8 cellular contexts compared by ENCODE assay signal in the genomic region with DNA sequence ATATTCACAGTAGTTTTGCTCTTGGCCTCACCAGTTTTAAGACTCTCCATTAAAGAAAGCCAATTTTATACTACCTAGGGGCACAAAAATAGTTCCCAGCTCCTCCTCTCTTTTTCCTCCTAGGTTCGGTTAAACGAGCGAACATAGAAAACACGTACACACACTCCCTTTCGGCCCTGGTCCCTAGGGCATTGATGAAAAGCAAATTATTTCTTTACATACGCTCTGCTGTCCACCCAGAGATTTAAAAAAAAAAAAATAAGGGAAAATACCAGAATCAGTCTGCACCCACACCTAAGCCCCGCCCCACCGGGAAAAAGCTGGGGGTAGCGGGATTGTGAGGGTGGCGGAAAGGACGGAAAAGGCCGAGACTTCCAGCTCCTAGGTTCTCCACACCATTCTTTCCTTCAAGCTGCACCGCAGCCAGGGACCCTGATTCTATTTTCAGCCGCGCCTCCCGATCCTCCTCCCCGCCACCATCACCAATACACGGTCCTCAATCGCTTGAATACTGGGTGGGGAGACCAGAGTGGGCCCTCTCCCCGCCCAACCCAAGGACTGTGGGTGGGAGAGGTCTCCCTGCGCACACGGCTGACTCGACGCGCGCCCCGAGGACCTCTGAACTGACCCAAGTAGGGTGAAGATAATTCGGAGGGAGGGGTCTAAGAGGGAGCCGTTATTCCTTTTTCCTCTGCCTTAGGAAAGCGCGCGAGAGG. TPM values are rescaled to one million over a fixed set of nuclear protein-coding genes. Genes with fewer than 3 reads are reported as not detected.
DNase-seq lines count a peak whose midpoint lies in the region; ATAC-seq and TF ChIP-seq lines count a peak whose summit lies in the region.

No MANE protein-coding gene starts in this region.

- no peaks in the 10 kb centered on the region for H3K9me3 Mint-ChIP-seq in chondrocyte (ENCODE audit: low read depth)

- peak overlapping the region; percentile 100 for H3K27ac Mint-ChIP-seq in chondrocyte (ENCODE audit: unreplicated experiment)

- H3K9me3 ChIP-seq in suprapubic skin = no peaks in the 10 kb centered on the region

- H3K4me1 Mint-ChIP-seq in chondrocyte (ENCODE audit: low read depth) = peaks cover 36% of the 10 kb centered on the region

- peak; percentile 2 for ATAC-seq in HG03432 (IDR thresholded peaks at IDR 0.05; ENCODE audit: unreplicated experiment)

- intact Hi-C loops in lower leg skin (cut with DNase I; ENCODE audit: low total_unique reads) = no loop called here

- H3K27me3 ChIP-seq in suprapubic skin = no peaks in the 10 kb centered on the region

- no peaks in the 10 kb centered on the region for H3K36me3 ChIP-seq in suprapubic skin

- POLR2A ChIA-PET in RWPE1 (lab: Yijun Ruan, JAX; ENCODE audit: low non-redundant PET) = no interaction called here

- in situ Hi-C loops in GM13976 (cut with MboI; ENCODE audit: low sequenced_read_pairs, unreplicated experiment) = no loop called here

- H3K36me3 Mint-ChIP-seq in chondrocyte (ENCODE audit: low read depth) = no peaks in the 10 kb centered on the region

- H3K4me3 ChIP-seq in AG09309 (ENCODE audit: control insufficient read depth, low read depth, low read length) (peak overlapping the region; percentile 95), lower leg skin (ENCODE audit: low read depth, poor library complexity, severe bottlenecking) (peak overlapping the region; percentile 97), suprapubic skin (peak overlapping the region; percentile 86)

- H3K27ac ChIP-seq in RWPE1 = peak overlapping the region; percentile 93
- peak overlapping the region; percentile 94 for H3K27ac ChIP-seq in suprapubic skin

- WGBS in lower leg skin, 2 donors = 0 to 1% methylated on average over 32 of the region's 32 CpGs
- WGBS in suprapubic skin = 0% methylated on average over 32 of the region's 32 CpGs

- CTCF ChIA-PET in RWPE1 (lab: Yijun Ruan, JAX) = interaction anchor here (0.6 kb wide), 1 partner anchor 260 kb away, joined by 3 read pairs; no protein-coding TSS in a partner anchor

- H3K27me3 Mint-ChIP-seq in chondrocyte (ENCODE audit: low read depth) = no peaks in the 10 kb centered on the region

- H3K4me3 Mint-ChIP-seq in chondrocyte (ENCODE audit: unreplicated experiment) = peak overlapping the region; percentile 100

- DNase-seq in AG09309 (ENCODE audit: low read depth) (no peak), GM13976 (ENCODE audit: low spot score) (peak; percentile 42), RWPE1 (ENCODE audit: low spot score) (peak; percentile 26), chondrocyte (ENCODE audit: low spot score) (no peak), lower leg skin (ENCODE audit: low spot score in 2 of 2) (peak; percentile 26 to 86), suprapubic skin (ENCODE audit: low spot score in 2 of 2) (peak in 1 of 2 donors; percentile 71), SKM-1 treated with dmso at 0.1 percent for 144 hours (lab: John Stamatoyannopoulos, UW; ENCODE audit: unreplicated experiment) (no peak)

- H3K4me1 ChIP-seq in suprapubic skin = peaks cover 14% of the 10 kb centered on the region

- TF ChIP-seq POLR2A in lower leg skin (IDR thresholded peaks at IDR 0.05) (no peak), suprapubic skin (IDR thresholded peaks at IDR 0.05) (no peak)

- TF ChIP-seq CTCF in AG09309 (IDR thresholded peaks at IDR 0.05; ENCODE audit: control insufficient read depth, insufficient read depth, low read depth, low read length, missing control alignments) = no peak
- no peak for TF ChIP-seq CTCF in GM13976 (IDR thresholded peaks at IDR 0.05; ENCODE audit: borderline replicate concordance, control extremely low read depth, extremely low read depth, insufficient read depth, missing control alignments)
- TF ChIP-seq CTCF in RWPE1 (conservative IDR thresholded peaks at IDR 0.05; ENCODE audit: low read depth) = no peak
- TF ChIP-seq CTCF in chondrocyte (IDR thresholded peaks at IDR 0.05) = no peak
- TF ChIP-seq CTCF in lower leg skin (IDR thresholded peaks at IDR 0.05) = no peak
- TF ChIP-seq CTCF in suprapubic skin (IDR thresholded peaks at IDR 0.05) = no peak

- no peak for TF ChIP-seq EP300 in suprapubic skin (IDR thresholded peaks at IDR 0.05)

RNA-seq across cellular contexts. Expression of a gene that starts 0.8 kb away (rescaled TPM):
- 55.5 to 61.0 TPM (median 59.8 TPM) in 3 replicates for total RNA-seq in chondrocyte
- total RNA-seq in lower leg skin = 10 to 100 TPM; 19.1 to 24.5 (median 21.5) TPM
- 10 to 100 TPM; 22.3 to 46.9 (median 27.0) TPM for total RNA-seq in suprapubic skin

RNA-seq across cellular contexts. Expression of a gene that starts 14.3 kb away (rescaled TPM):
- total RNA-seq in chondrocyte = 143 to 205 TPM (median 148 TPM) in 3 replicates
- total RNA-seq in lower leg skin = 100 to 1,000 TPM in 2 of 4 donors, 10 to 100 TPM in 2; 62.7 to 170 (median 105) TPM
- 100 to 1,000 TPM in 3 of 4 donors, 10 to 100 TPM in 1; 87.9 to 150 (median 145) TPM for total RNA-seq in suprapubic skin

Comparison
In these comparisons a context has a peak if more than half of its experiments do, and no peak if none do; other contexts are left out.
1. DNase-seq: peak in GM13976 (single experiment), RWPE1 (single experiment) and lower leg skin (2 of 2); none in AG09309 (single experiment), chondrocyte (single experiment) and SKM-1 treated with dmso at 0.1 percent for 144 hours (single experiment).
2. Peak in every context shown above with its lines, with median percentiles within 50 percentile points of each other: H3K4me3 ChIP-seq.